19 cellular contexts compared by ENCODE assay signal in genomic region chr2:173037245-173038106, GRCh38. TPM values are rescaled to one million over a fixed set of nuclear protein-coding genes. Genes with fewer than 3 reads are reported as not detected.
DNase-seq lines count a peak whose midpoint lies in the region; ATAC-seq and TF ChIP-seq lines count a peak whose summit lies in the region.
"Had no signal": no experiment of that assay in that cellular context is flagged by ENCODE, and none has a peak within 500 bp of the region (broad histone marks: within the 10 kb centered on the region; RNA-seq: fewer than 3 reads in every experiment).

No MANE protein-coding gene starts in this region.

- 66 to 67% methylated on average over 10 to 12 of the region's 12 CpGs for WGBS in upper lobe of left lung, 2 donors
- 29 to 50% (median 37%) methylated on average over 12 of the region's 12 CpGs for WGBS in stomach, 5 donors

- H3K9me3 ChIP-seq in WERI-Rb-1 (ENCODE audit: severe bottlenecking) (no peaks in the 10 kb centered on the region), fibroblast of lung (ENCODE audit: control insufficient read depth, insufficient read depth, low read depth, low read length) (no peaks in the 10 kb centered on the region), left lung (no peaks in the 10 kb centered on the region), upper lobe of left lung (no peaks in the 10 kb centered on the region), stomach (no peaks in the 10 kb centered on the region)
- H3K9me3 ChIP-seq: ascending aorta, tibial artery had no signal

- H3K27me3 ChIP-seq in WERI-Rb-1 (ENCODE audit: insufficient read depth, low read depth, severe bottlenecking) (no peaks in the 10 kb centered on the region), fibroblast of lung (ENCODE audit: control insufficient read depth, insufficient read depth, low read length) (no peaks in the 10 kb centered on the region), left lung (no peaks in the 10 kb centered on the region), upper lobe of left lung (no peaks in the 10 kb centered on the region), stomach (no peaks in the 10 kb centered on the region)
- H3K27me3 ChIP-seq: ascending aorta, tibial artery had no signal

- no peak overlapping the region for H3K9ac ChIP-seq in fibroblast of lung (ENCODE audit: insufficient read depth, low read length)

- H3K4me2 ChIP-seq in fibroblast of lung (ENCODE audit: extremely low read depth, insufficient read depth, low read length) = no peak overlapping the region

- no peaks in the 10 kb centered on the region for H3K4me1 Mint-ChIP-seq in activated T-cell treated with anti-CD3 and anti-CD28 coated beads, Interleukin-2, amount 50 U/mL, for 24 hours (ENCODE audit: low read depth)
- H3K4me1 Mint-ChIP-seq: activated B cell treated with CpG ODN at 0.5 μM for 24 hours, neural crest cell had no signal

- H3K4me3 ChIP-seq in WERI-Rb-1 (ENCODE audit: low read depth, low read length) = no peak overlapping the region
- no peak overlapping the region for H3K4me3 ChIP-seq in fibroblast of lung (replicated peaks in 1 of 4; ENCODE audit: control extremely low read depth in 1 of 4, insufficient read depth in 1 of 4, low read depth in 3 of 4, low read length in 4 of 4)
- H3K4me3 ChIP-seq in left lung = no peak overlapping the region
- no peak overlapping the region for H3K4me3 ChIP-seq in upper lobe of left lung
- H3K4me3 ChIP-seq in stomach = no peak overlapping the region
- H3K4me3 ChIP-seq: coronary artery, tibial artery had no signal

- DNase-seq in WERI-Rb-1 = peak; percentile 78
- DNase-seq in fibroblast of lung (ENCODE audit: low read depth in 2 of 2) = peak; percentile 17 to 36
- DNase-seq in left lung = peak in 1 of 2 donors; percentile 45
- DNase-seq in upper lobe of left lung = peak in 1 of 2 donors; percentile 75
- no peak for DNase-seq in posterior cingulate gyrus
- DNase-seq in activated T-cell treated with anti-CD3 and anti-CD28 coated beads, Interleukin-2, amount 50 U/mL, for 24 hours = no peak
- DNase-seq in stomach = no peak
- DNase-seq: activated B cell treated with CpG ODN at 0.5 μM for 24 hours; activated CD8-positive, alpha-beta T cell treated with anti-CD3 and anti-CD28 coated beads for 36 hours; activated naive CD4-positive, alpha-beta T cell treated with anti-CD3 and anti-CD28 coated beads for 36 hours; activated T-cell treated with anti-CD3 and anti-CD28 coated beads, Interleukin-2, amount 50 U/mL, for 1 hour; Calu3; NCI-H1417 treated with DMSO at 0.1 percent for 48 hours; T-helper 17 cell; tibial artery had no signal

- H3K36me3 ChIP-seq in WERI-Rb-1 (no peaks in the 10 kb centered on the region), fibroblast of lung (ENCODE audit: control insufficient read depth, insufficient read depth, low read length) (no peaks in the 10 kb centered on the region), left lung (no peaks in the 10 kb centered on the region), upper lobe of left lung (peaks cover 0 to 14% (median 0%) of the 10 kb centered on the region in 4 donors), stomach (no peaks in the 10 kb centered on the region)
- H3K36me3 ChIP-seq: ascending aorta, tibial artery had no signal

- H3K79me2 ChIP-seq in fibroblast of lung (ENCODE audit: control insufficient read depth, insufficient read depth, low read length) = no peaks in the 10 kb centered on the region

- TF ChIP-seq POLR2A in upper lobe of left lung (IDR thresholded peaks at IDR 0.05) = no peak
- TF ChIP-seq POLR2A in stomach (IDR thresholded peaks at IDR 0.05) = no peak

- no peaks in the 10 kb centered on the region for H3K9me3 Mint-ChIP-seq in activated T-cell treated with anti-CD3 and anti-CD28 coated beads, Interleukin-2, amount 50 U/mL, for 24 hours
- H3K9me3 Mint-ChIP-seq: activated B cell treated with CpG ODN at 0.5 μM for 24 hours; activated CD8-positive, alpha-beta T cell treated with anti-CD3 and anti-CD28 coated beads for 36 hours; activated naive CD4-positive, alpha-beta T cell treated with anti-CD3 and anti-CD28 coated beads for 36 hours; neural crest cell had no signal

- H3K4me1 ChIP-seq in fibroblast of lung (ENCODE audit: control insufficient read depth, extremely low read depth, insufficient read depth, low read length) (no peaks in the 10 kb centered on the region), left lung (no peaks in the 10 kb centered on the region), upper lobe of left lung (peaks cover 0 to 10% (median 4%) of the 10 kb centered on the region in 4 donors), stomach (peaks cover 8 to 28% (median 18%) of the 10 kb centered on the region in 4 donors)
- H3K4me1 ChIP-seq: tibial artery had no signal

- no peak overlapping the region for H3K4me3 Mint-ChIP-seq in activated T-cell treated with anti-CD3 and anti-CD28 coated beads, Interleukin-2, amount 50 U/mL, for 24 hours
- H3K4me3 Mint-ChIP-seq: activated B cell treated with CpG ODN at 0.5 μM for 24 hours; activated CD8-positive, alpha-beta T cell treated with anti-CD3 and anti-CD28 coated beads for 36 hours; activated naive CD4-positive, alpha-beta T cell treated with anti-CD3 and anti-CD28 coated beads for 36 hours; B cell; neural crest cell; T-helper 17 cell had no signal

- H2AFZ ChIP-seq in fibroblast of lung (ENCODE audit: low read length) = no peak overlapping the region

- H3K27ac ChIP-seq in WERI-Rb-1 (peak overlapping the region; percentile 43), fibroblast of lung (ENCODE audit: insufficient read depth, low read length) (no peak overlapping the region), left lung (no peak overlapping the region), upper lobe of left lung (no peak overlapping the region), stomach (peak overlapping the region in 1 of 5 donors; percentile 52)
- H3K27ac ChIP-seq: ascending aorta, coronary artery, tibial artery had no signal

- TF ChIP-seq EP300 in upper lobe of left lung (IDR thresholded peaks at IDR 0.05) = peak in 1 of 4 donors; percentile 28
- no peak for TF ChIP-seq EP300 in stomach (IDR thresholded peaks at IDR 0.05)

- no peak for TF ChIP-seq CTCF in WERI-Rb-1 (IDR thresholded peaks at IDR 0.05; ENCODE audit: low read depth, low read length)
- no peak for TF ChIP-seq CTCF in fibroblast of lung (conservative IDR thresholded peaks at IDR 0.05 in 1 of 2, IDR thresholded peaks at IDR 0.05 in 1 of 2; ENCODE audit: low read depth in 1 of 2, low read length in 2 of 2)
- no peak for TF ChIP-seq CTCF in left lung (IDR thresholded peaks at IDR 0.05)
- TF ChIP-seq CTCF in upper lobe of left lung (IDR thresholded peaks at IDR 0.05) = peak in 1 of 6 experiments; percentile 11
- TF ChIP-seq CTCF in stomach (IDR thresholded peaks at IDR 0.05) = no peak

- no peaks in the 10 kb centered on the region for H3K36me3 Mint-ChIP-seq in activated T-cell treated with anti-CD3 and anti-CD28 coated beads, Interleukin-2, amount 50 U/mL, for 24 hours (ENCODE audit: low read depth)

- peak; percentile 95 for ATAC-seq in left lung
- peak; percentile 35 to 74 for ATAC-seq in upper lobe of left lung (ENCODE audit: low FRiP score in 2 of 2)
- ATAC-seq: activated CD8-positive, alpha-beta T cell treated with anti-CD3 and anti-CD28 coated beads for 36 hours; T-helper 17 cell had no signal

- intact Hi-C loops in left lung (cut with DNase I) (no loop called here), posterior cingulate gyrus (cut with DNase I) (no loop called here), stomach (cut with DNase I; ENCODE audit: low total_unique reads) (no loop called here)

- no peaks in the 10 kb centered on the region for H4K20me1 ChIP-seq in fibroblast of lung (ENCODE audit: control insufficient read depth, extremely low read depth, insufficient read depth, low read length)

- no peak overlapping the region for H3K27ac Mint-ChIP-seq in activated T-cell treated with anti-CD3 and anti-CD28 coated beads, Interleukin-2, amount 50 U/mL, for 24 hours
- H3K27ac Mint-ChIP-seq: activated B cell treated with CpG ODN at 0.5 μM for 24 hours; activated CD8-positive, alpha-beta T cell treated with anti-CD3 and anti-CD28 coated beads for 36 hours; activated naive CD4-positive, alpha-beta T cell treated with anti-CD3 and anti-CD28 coated beads for 36 hours; B cell; T-helper 17 cell had no signal

- peaks cover 7% of the 10 kb centered on the region for H3K27me3 Mint-ChIP-seq in activated T-cell treated with anti-CD3 and anti-CD28 coated beads, Interleukin-2, amount 50 U/mL, for 24 hours
- H3K27me3 Mint-ChIP-seq: activated CD8-positive, alpha-beta T cell treated with anti-CD3 and anti-CD28 coated beads for 36 hours had no signal

RNA-seq across cellular contexts. Expression of gene MAP3K20, which starts 38.2 kb away (rescaled TPM):
- 120 and 138 TPM in 2 replicates for total RNA-seq in fibroblast of lung
- 59.3 and 105 TPM in 2 replicates for polyA plus RNA-seq in fibroblast of lung
- 37.0 and 69.9 TPM in 2 replicates for polyA plus RNA-seq in fibroblast of lung (2012)
- polyA minus RNA-seq in fibroblast of lung (ENCODE audit: low replicate concordance) = 11.8 and 28.4 TPM in 2 replicates
- total RNA-seq in left lung = 10 to 100 TPM; 49.6 to 57.5 TPM
- total RNA-seq in upper lobe of left lung = 10 to 100 TPM; 16.3 to 41.7 (median 34.7) TPM
- 100 to 1,000 TPM in 3 of 5 donors, 10 to 100 TPM in 1, 1 to 10 TPM in 1; 9.3 to 180 (median 107) TPM for total RNA-seq in stomach
- polyA plus RNA-seq in stomach = 10 to 100 TPM; 13.4 to 24.4 (median 14.7) TPM

Comparison
In these comparisons a context has a peak if more than half of its experiments do, and no peak if none do; other contexts are left out.
1. DNase-seq: peak in WERI-Rb-1 (single experiment) and fibroblast of lung (2 of 2); none in posterior cingulate gyrus (0 of 10), activated T-cell treated with anti-CD3 and anti-CD28 coated beads, Interleukin-2, amount 50 U/mL, for 24 hours (single experiment) and stomach (single experiment).